ENCODE assay signal across 1 cellular context in the genomic region with DNA sequence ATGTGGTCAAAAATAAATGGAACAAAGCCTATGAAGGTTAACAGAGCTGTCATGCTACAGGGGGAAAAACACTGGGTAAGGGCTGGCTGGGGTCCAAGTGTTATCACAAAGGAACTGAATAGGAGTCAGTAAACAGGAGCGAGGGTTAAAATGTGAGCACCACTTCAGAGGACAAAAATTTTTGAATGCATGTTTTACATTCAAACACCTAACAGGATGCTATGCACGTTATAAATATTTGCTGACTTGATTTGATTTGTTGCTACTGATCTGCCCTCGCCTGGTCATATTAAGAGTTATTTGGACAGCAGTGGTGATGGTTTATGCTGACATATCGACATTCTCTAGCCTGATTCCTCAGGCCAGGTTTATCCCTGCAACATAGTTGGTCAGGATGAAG.
TF ChIP-seq lines count a peak whose summit lies in the region.

No MANE protein-coding gene starts in this region.

TF ChIP-seq in HEK293, 187 proteins besides CTCF, POLR2A, EP300 and RAD21 (continued from another document):
- TF ChIP-seq, protein P1, sequence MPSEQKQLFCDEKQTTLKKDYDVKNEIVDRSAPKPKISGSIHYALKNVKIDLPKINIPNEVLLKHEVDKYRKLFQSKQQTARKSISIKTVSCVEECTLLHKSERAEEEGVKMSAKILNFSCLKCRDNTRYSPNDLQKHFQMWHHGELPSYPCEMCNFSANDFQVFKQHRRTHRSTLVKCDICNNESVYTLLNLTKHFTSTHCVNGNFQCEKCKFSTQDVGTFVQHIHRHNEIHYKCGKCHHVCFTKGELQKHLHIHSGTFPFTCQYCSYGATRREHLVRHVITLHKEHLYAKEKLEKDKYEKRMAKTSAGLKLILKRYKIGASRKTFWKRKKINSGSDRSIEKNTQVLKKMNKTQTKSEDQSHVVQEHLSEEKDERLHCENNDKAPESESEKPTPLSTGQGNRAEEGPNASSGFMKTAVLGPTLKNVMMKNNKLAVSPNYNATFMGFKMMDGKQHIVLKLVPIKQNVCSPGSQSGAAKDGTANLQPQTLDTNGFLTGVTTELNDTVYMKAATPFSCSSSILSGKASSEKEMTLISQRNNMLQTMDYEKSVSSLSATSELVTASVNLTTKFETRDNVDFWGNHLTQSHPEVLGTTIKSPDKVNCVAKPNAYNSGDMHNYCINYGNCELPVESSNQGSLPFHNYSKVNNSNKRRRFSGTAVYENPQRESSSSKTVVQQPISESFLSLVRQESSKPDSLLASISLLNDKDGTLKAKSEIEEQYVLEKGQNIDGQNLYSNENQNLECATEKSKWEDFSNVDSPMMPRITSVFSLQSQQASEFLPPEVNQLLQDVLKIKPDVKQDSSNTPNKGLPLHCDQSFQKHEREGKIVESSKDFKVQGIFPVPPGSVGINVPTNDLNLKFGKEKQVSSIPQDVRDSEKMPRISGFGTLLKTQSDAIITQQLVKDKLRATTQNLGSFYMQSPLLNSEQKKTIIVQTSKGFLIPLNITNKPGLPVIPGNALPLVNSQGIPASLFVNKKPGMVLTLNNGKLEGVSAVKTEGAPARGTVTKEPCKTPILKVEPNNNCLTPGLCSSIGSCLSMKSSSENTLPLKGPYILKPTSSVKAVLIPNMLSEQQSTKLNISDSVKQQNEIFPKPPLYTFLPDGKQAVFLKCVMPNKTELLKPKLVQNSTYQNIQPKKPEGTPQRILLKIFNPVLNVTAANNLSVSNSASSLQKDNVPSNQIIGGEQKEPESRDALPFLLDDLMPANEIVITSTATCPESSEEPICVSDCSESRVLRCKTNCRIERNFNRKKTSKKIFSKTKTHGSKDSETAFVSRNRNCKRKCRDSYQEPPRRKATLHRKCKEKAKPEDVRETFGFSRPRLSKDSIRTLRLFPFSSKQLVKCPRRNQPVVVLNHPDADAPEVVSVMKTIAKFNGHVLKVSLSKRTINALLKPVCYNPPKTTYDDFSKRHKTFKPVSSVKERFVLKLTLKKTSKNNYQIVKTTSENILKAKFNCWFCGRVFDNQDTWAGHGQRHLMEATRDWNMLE (tag by site-specific recombination; conservative IDR thresholded peaks at IDR 0.05; ENCODE audit: low read depth) = no peak
TF ChIP-seq in HEK293: peak in this region for 1.
